Comparison of ENCODE assay signal across 8 cellular contexts in genomic region chr19:1067341-1068103, GRCh38. TPM values are rescaled to one million over a fixed set of nuclear protein-coding genes. Genes with fewer than 3 reads are reported as not detected.
DNase-seq lines count a peak whose midpoint lies in the region; ATAC-seq and TF ChIP-seq lines count a peak whose summit lies in the region.

No MANE protein-coding gene starts in this region.

- no peaks in the 10 kb centered on the region for H3K9me3 ChIP-seq in right lobe of liver

- intact Hi-C loops in right lobe of liver (cut with DNase I): no loop called here

- H3K36me3 ChIP-seq in right lobe of liver: no peaks in the 10 kb centered on the region

- TF ChIP-seq POLR2A in right lobe of liver (IDR thresholded peaks at IDR 0.05): no peak

- peak in 1 of 4 donors; percentile 7 for ATAC-seq in right lobe of liver
- ATAC-seq in GM21526 (IDR thresholded peaks at IDR 0.05; ENCODE audit: low FRiP score, unreplicated experiment): no peak

- in situ Hi-C loops in GM13977 (cut with MboI; ENCODE audit: low pct_unique_long_range_greater_than_20kb, low sequenced_read_pairs, unreplicated experiment): no loop called here

- no peak for TF ChIP-seq CTCF in GM13977 (IDR thresholded peaks at IDR 0.05; ENCODE audit: extremely low read depth, insufficient read depth, missing control alignments)
- no peak for TF ChIP-seq CTCF in HL-60 (IDR thresholded peaks at IDR 0.05; ENCODE audit: insufficient read depth, low read length)
- no peak for TF ChIP-seq CTCF in right lobe of liver (IDR thresholded peaks at IDR 0.05)

- 5% methylated on average over 7 of the region's 40 CpGs for WGBS in right lobe of liver (ENCODE audit: insufficient coverage, low coverage, low lambda C conversion rate, missing lambda C conversion rate)

- H3K27me3 ChIP-seq in HL-60 (ENCODE audit: insufficient read depth, poor library complexity, severe bottlenecking) (no peaks in the 10 kb centered on the region), right lobe of liver (peaks cover 0 to 19% of the 10 kb centered on the region in 2 donors)

- DNase-seq in GM13977 (ENCODE audit: low spot score) (peak; percentile 55), HL-60 (ENCODE audit: low read depth in 1 of 2, low spot score in 1 of 2) (peak; percentile 53 to 59), right lobe of liver (peak in 1 of 3 donors; percentile 31), NCI-H1694 (lab: John Stamatoyannopoulos, UW) (no peak), NCI-H1092 treated with DMSO at 0.1 percent for 48 hours (lab: John Stamatoyannopoulos, UW) (no peak), cortex of kidney (lab: John Stamatoyannopoulos, UW) (no peak)
- DNase-seq in activated naive CD4-positive, alpha-beta T cell treated with Interleukin-2 at 50 U/mL for 16 hours: peak; percentile 74

- H3K27ac ChIP-seq in HL-60 (replicated peaks): peak overlapping the region; percentile 98
- peak overlapping the region; percentile 53 to 66 (median 62) for H3K27ac ChIP-seq in right lobe of liver

- H3K4me3 ChIP-seq in HL-60 (replicated peaks; ENCODE audit: insufficient read depth, low read length) (peak overlapping the region; percentile 88), right lobe of liver (peak overlapping the region; percentile 33 to 51 (median 35))

- H3K4me1 ChIP-seq in right lobe of liver: peaks cover 0 to 9% (median 0%) of the 10 kb centered on the region in 4 donors

RNA-seq across cellular contexts. Expression of gene ARHGAP45, which starts 0.6 kb away (rescaled TPM):
- 1 to 10 TPM; 4.2 to 10.0 (median 7.3) TPM for total RNA-seq in right lobe of liver

RNA-seq across cellular contexts. Expression of gene ABCA7, which starts 27.6 kb away (rescaled TPM):
- total RNA-seq in right lobe of liver: 10 to 100 TPM in 3 of 6 experiments, 1 to 10 TPM in 3; 4.8 to 14.6 (median 9.1) TPM

RNA-seq across cellular contexts. Expression of gene POLR2E, which starts 27.7 kb away (rescaled TPM):
- 100 to 1,000 TPM; 112 to 256 (median 131) TPM for total RNA-seq in right lobe of liver

RNA-seq across cellular contexts. Expression of gene GPX4, which starts 36.3 kb away (rescaled TPM):
- total RNA-seq in right lobe of liver: 100 to 1,000 TPM; 204 to 389 (median 212) TPM

RNA-seq across cellular contexts. Expression of gene CNN2, which starts 41.1 kb away (rescaled TPM):
- 10 to 100 TPM; 16.4 to 53.8 (median 22.2) TPM for total RNA-seq in right lobe of liver

Comparison
In these comparisons a context has a peak if more than half of its experiments do, and no peak if none do; other contexts are left out.
1. DNase-seq: peak in GM13977 (single experiment), HL-60 (2 of 2) and activated naive CD4-positive, alpha-beta T cell treated with Interleukin-2 at 50 U/mL for 16 hours (single experiment); none in NCI-H1694 (single experiment), NCI-H1092 treated with DMSO at 0.1 percent for 48 hours (single experiment) and cortex of kidney (single experiment).